ENCODE assay signal across 8 cellular contexts in the genomic region with DNA sequence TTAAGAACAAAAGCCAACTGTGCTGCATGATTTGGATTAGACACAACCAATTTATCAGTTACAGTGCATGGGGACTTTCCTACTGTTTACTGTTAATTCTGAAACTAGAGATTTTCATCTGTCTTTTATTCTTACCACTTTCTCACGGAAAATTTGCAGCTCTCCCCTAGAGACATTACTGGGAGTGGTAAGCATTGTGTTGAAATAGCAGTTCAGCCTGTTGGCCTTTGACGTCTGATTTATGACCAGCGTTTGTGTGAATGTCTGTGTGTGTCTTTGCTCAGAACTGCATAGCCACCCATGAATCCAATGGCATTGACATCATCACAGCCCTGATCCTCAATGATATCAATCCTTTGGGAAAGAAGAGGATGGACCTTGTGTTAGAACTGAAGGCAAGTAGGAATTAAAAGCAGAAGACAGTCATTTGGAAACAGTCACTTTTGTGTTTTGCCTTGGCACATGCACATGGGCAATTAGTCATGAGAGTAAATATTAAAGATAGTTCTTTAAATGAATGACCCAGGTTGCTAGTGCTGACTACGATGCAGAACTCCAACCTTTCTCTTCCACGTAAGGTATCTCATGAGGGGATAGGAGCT.
DNase-seq lines count a peak whose midpoint lies in the region; ATAC-seq lines count a peak whose summit lies in the region.

No MANE protein-coding gene starts in this region.

- H3K27ac ChIP-seq in mucosa of rectum (ENCODE audit: low read depth in 2 of 2, low read length in 2 of 2): peak overlapping the region; percentile 62 to 71

- no peaks in the 10 kb centered on the region for H3K9me3 ChIP-seq in mucosa of rectum (ENCODE audit: control insufficient read depth in 2 of 2, low read length in 2 of 2)

- H3K4me1 ChIP-seq in mucosa of rectum (ENCODE audit: control insufficient read depth in 2 of 2, insufficient read depth in 2 of 2, low read length in 2 of 2): peaks cover 21 to 37% of the 10 kb centered on the region in 2 donors

- no peak for DNase-seq in activated T-cell treated with anti-CD3 and anti-CD28 coated beads, Interleukin-2, amount 50 U/mL, for 4 hours
- no peak for DNase-seq in activated T-cell treated with anti-CD3 and anti-CD28 coated beads for 4 hours
- peak; percentile 36 to 40 for DNase-seq in activated T-cell treated with anti-CD3 and anti-CD28 coated beads, Interleukin-2, amount 50 U/mL, for 72 hours
- no peak for DNase-seq in NCI-H1436 (lab: John Stamatoyannopoulos, UW)
- no peak for DNase-seq in NK-92 treated with Interleukin-12 subunit alpha and Interleukin-12 subunit beta, amount 100 ng/mL, for 24 hours (lab: John Stamatoyannopoulos, UW)
- DNase-seq in activated gamma-delta T cell (lab: John Stamatoyannopoulos, UW): no peak

- peak overlapping the region; percentile 93 for H3K27ac Mint-ChIP-seq in activated T-cell treated with anti-CD3 and anti-CD28 coated beads, Interleukin-2, amount 50 U/mL, for 72 hours

- ATAC-seq in activated T-cell treated with anti-CD3 and anti-CD28 coated beads, Interleukin-2, amount 50 U/mL, for 4 hours: peak; percentile 78 to 89
- ATAC-seq in HG02981 (IDR thresholded peaks at IDR 0.05; ENCODE audit: unreplicated experiment): peak; percentile 80
- ATAC-seq in activated T-cell treated with anti-CD3 and anti-CD28 coated beads, Interleukin-2, amount 50 U/mL, for 72 hours (replicated peaks in 1 of 2): peak; percentile 91 to 93

- peaks cover 23% of the 10 kb centered on the region for H3K4me1 Mint-ChIP-seq in activated T-cell treated with anti-CD3 and anti-CD28 coated beads, Interleukin-2, amount 50 U/mL, for 4 hours (ENCODE audit: low read depth)
- H3K4me1 Mint-ChIP-seq in activated T-cell treated with anti-CD3 and anti-CD28 coated beads, Interleukin-2, amount 50 U/mL, for 72 hours (ENCODE audit: low read depth): peaks cover 61% of the 10 kb centered on the region

- H3K27me3 Mint-ChIP-seq in activated T-cell treated with anti-CD3 and anti-CD28 coated beads, Interleukin-2, amount 50 U/mL, for 4 hours (ENCODE audit: low read depth): no peaks in the 10 kb centered on the region
- no peaks in the 10 kb centered on the region for H3K27me3 Mint-ChIP-seq in activated T-cell treated with anti-CD3 and anti-CD28 coated beads, Interleukin-2, amount 50 U/mL, for 72 hours (ENCODE audit: low read depth)

- no peaks in the 10 kb centered on the region for H3K36me3 ChIP-seq in mucosa of rectum (ENCODE audit: control insufficient read depth in 2 of 2, insufficient read depth in 2 of 2, low read length in 2 of 2)

- H3K4me3 Mint-ChIP-seq in activated T-cell treated with anti-CD3 and anti-CD28 coated beads, Interleukin-2, amount 50 U/mL, for 4 hours: no peak overlapping the region
- peak overlapping the region; percentile 64 to 84 for H3K4me3 Mint-ChIP-seq in activated T-cell treated with anti-CD3 and anti-CD28 coated beads, Interleukin-2, amount 50 U/mL, for 72 hours

- H3K4me3 ChIP-seq in mucosa of rectum (ENCODE audit: low read length in 2 of 2): no peak overlapping the region

- no peaks in the 10 kb centered on the region for H3K9me3 Mint-ChIP-seq in activated T-cell treated with anti-CD3 and anti-CD28 coated beads, Interleukin-2, amount 50 U/mL, for 4 hours
- peaks cover 0 to 2% of the 10 kb centered on the region in 2 donors for H3K9me3 Mint-ChIP-seq in activated T-cell treated with anti-CD3 and anti-CD28 coated beads, Interleukin-2, amount 50 U/mL, for 72 hours

- no peaks in the 10 kb centered on the region for H3K27me3 ChIP-seq in mucosa of rectum (ENCODE audit: control insufficient read depth in 2 of 2, insufficient read depth in 2 of 2, low read length in 2 of 2)

- H3K36me3 Mint-ChIP-seq in activated T-cell treated with anti-CD3 and anti-CD28 coated beads, Interleukin-2, amount 50 U/mL, for 4 hours (ENCODE audit: insufficient read depth): peaks cover 57% of the 10 kb centered on the region
- H3K36me3 Mint-ChIP-seq in activated T-cell treated with anti-CD3 and anti-CD28 coated beads, Interleukin-2, amount 50 U/mL, for 72 hours (ENCODE audit: insufficient read depth in 2 of 2): peaks cover 9 to 23% of the 10 kb centered on the region in 2 donors

- H3K9ac ChIP-seq in mucosa of rectum (ENCODE audit: low read depth in 1 of 2, low read length in 2 of 2): peak overlapping the region; percentile 1 to 36

Comparison
In these comparisons a context has a peak if more than half of its experiments do, and no peak if none do; other contexts are left out.
1. DNase-seq: peak in activated T-cell treated with anti-CD3 and anti-CD28 coated beads, Interleukin-2, amount 50 U/mL, for 72 hours (2 of 2); none in activated T-cell treated with anti-CD3 and anti-CD28 coated beads, Interleukin-2, amount 50 U/mL, for 4 hours (single experiment), activated T-cell treated with anti-CD3 and anti-CD28 coated beads for 4 hours (single experiment), NCI-H1436 (single experiment), NK-92 treated with Interleukin-12 subunit alpha and Interleukin-12 subunit beta, amount 100 ng/mL, for 24 hours (single experiment) and activated gamma-delta T cell (single experiment).
2. Peak in every context shown above with its lines, with median percentiles within 50 percentile points of each other: ATAC-seq.